Comparison of ENCODE assay signal across 27 cellular contexts in genomic region chr12:49054524-49054923, GRCh38. TPM values are rescaled to one million over a fixed set of nuclear protein-coding genes. Genes with fewer than 3 reads are reported as not detected.
DNase-seq lines count a peak whose midpoint lies in the region; ATAC-seq and TF ChIP-seq lines count a peak whose summit lies in the region.
"Had no signal": no experiment of that assay in that cellular context is flagged by ENCODE, and none has a peak within 500 bp of the region (broad histone marks: within the 10 kb centered on the region; RNA-seq: fewer than 3 reads in every experiment).

No MANE protein-coding gene starts in this region.

- H3K4me3 Mint-ChIP-seq in activated naive CD4-positive, alpha-beta T cell treated with anti-CD3 and anti-CD28 coated beads for 36 hours, result no peak overlapping the region
- H3K4me3 Mint-ChIP-seq: activated naive CD4-positive, alpha-beta T cell treated with anti-CD3 and anti-CD28 coated beads, Interleukin-2, amount 10 ng/mL, durations not matched to agents 7 days and 5 days; activated T-cell treated with anti-CD3 and anti-CD28 coated beads, Interleukin-2, amount 50 U/mL, for 72 hours had no signal

- no peaks in the 10 kb centered on the region for H3K9me3 Mint-ChIP-seq in activated naive CD4-positive, alpha-beta T cell treated with anti-CD3 and anti-CD28 coated beads for 36 hours
- H3K9me3 Mint-ChIP-seq in activated naive CD4-positive, alpha-beta T cell treated with anti-CD3 and anti-CD28 coated beads, Interleukin-2, amount 50 U/mL, for 72 hours, result no peaks in the 10 kb centered on the region
- H3K9me3 Mint-ChIP-seq: activated naive CD4-positive, alpha-beta T cell treated with anti-CD3 and anti-CD28 coated beads, Interleukin-2, amount 10 ng/mL, durations not matched to agents 7 days and 5 days; activated T-cell treated with anti-CD3 and anti-CD28 coated beads, Interleukin-2, amount 50 U/mL, for 72 hours; stimulated activated naive B cell treated with anti-CD40 and anti-IgM and Interleukin-4, amounts not matched to agents 10 μg/mL and 1 μg/mL and 100 μg/mL, for 72 hours had no signal

- CTCF ChIA-PET in activated naive CD4-positive, alpha-beta T cell treated with anti-CD3 and anti-CD28 coated beads for 36 hours (lab: Charles Lee), result interaction anchor here (0.6 to 4.0 kb wide), 3 partner anchors 10 to 129 kb away, joined by 3 to 28 read pairs (median 13); partner anchors contain the start of gene FKBP11

- TF ChIP-seq CTCF in VCaP (conservative IDR thresholded peaks at IDR 0.05) (no peak), coronary artery (IDR thresholded peaks at IDR 0.05) (no peak), vagina (IDR thresholded peaks at IDR 0.05) (no peak)

- H3K4me1 ChIP-seq in vagina, result peaks cover 51% of the 10 kb centered on the region
- H3K4me1 ChIP-seq: BE2C had no signal

- intact Hi-C loops in activated naive CD4-positive, alpha-beta T cell treated with anti-CD3 and anti-CD28 coated beads for 36 hours (cut with micrococcal nuclease), result no loop called here
- intact Hi-C loops in posterior vena cava (cut with DNase I), result no loop called here
- intact Hi-C loops in vagina (cut with DNase I), result no loop called here

- DNase-seq in activated naive CD4-positive, alpha-beta T cell treated with anti-CD3 and anti-CD28 coated beads for 36 hours, result no peak
- no peak for DNase-seq in activated naive CD4-positive, alpha-beta T cell treated with anti-CD3 and anti-CD28 coated beads, Interleukin-2, amount 50 U/mL, for 72 hours (ENCODE audit: low spot score in 2 of 2)
- DNase-seq in coronary artery (ENCODE audit: low spot score), result peak; percentile 61
- peak; percentile 80 for DNase-seq in posterior vena cava (ENCODE audit: low spot score)
- DNase-seq in vagina (ENCODE audit: extremely low spot score in 2 of 2), result no peak
- DNase-seq in inferior parietal cortex (ENCODE audit: extremely low spot score), result no peak
- DNase-seq: activated CD8-positive, alpha-beta memory T cell treated with anti-CD3 and anti-CD28 coated beads for 24 hours; activated naive CD4-positive, alpha-beta T cell treated with anti-CD3 and anti-CD28 coated beads, Interleukin-2, amount 10 ng/mL, durations not matched to agents 7 days and 5 days; activated T-cell treated with anti-CD3 and anti-CD28 coated beads, Interleukin-2, amount 50 U/mL, for 72 hours; BE2C; heart right ventricle; left colon; mesendoderm; MV-4-11; NCI-H1694 treated with DMSO at 0.1 percent for 48 hours; NCI-H524 treated with DMSO at 0.1 percent for 48 hours; NK-92 treated with Interleukin-12 subunit alpha and Interleukin-12 subunit beta, amount 100 ng/mL, for 24 hours; SJCRH30; stimulated activated CD4-positive, alpha-beta T cell treated with anti-CD3 and anti-CD28 coated beads, Interleukin-4, amount 100 ng/mL, for 1 hour; stimulated activated naive B cell treated with anti-CD40 and anti-IgM and Interleukin-4, amounts not matched to agents 10 μg/mL and 1 μg/mL and 100 μg/mL, for 72 hours had no signal

- no peak for TF ChIP-seq POLR2A in vagina (IDR thresholded peaks at IDR 0.05)

- no peaks in the 10 kb centered on the region for H3K9me3 ChIP-seq in vagina
- H3K9me3 ChIP-seq: BE2C, heart right ventricle, pancreas, right atrium auricular region, SJCRH30, suprapubic skin had no signal

- peak overlapping the region; percentile 99 for H3K27ac ChIP-seq in VCaP
- no peak overlapping the region for H3K27ac ChIP-seq in coronary artery
- H3K27ac ChIP-seq in vagina, result no peak overlapping the region
- H3K27ac ChIP-seq: heart right ventricle, KMS-11, pancreas, right atrium auricular region, SJCRH30, suprapubic skin had no signal

- peaks cover 0 to 53% of the 10 kb centered on the region in 2 donors for H3K36me3 ChIP-seq in vagina

- peaks cover 29% of the 10 kb centered on the region for H3K36me3 Mint-ChIP-seq in activated naive CD4-positive, alpha-beta T cell treated with anti-CD3 and anti-CD28 coated beads for 36 hours (ENCODE audit: low read depth)
- H3K36me3 Mint-ChIP-seq in activated naive CD4-positive, alpha-beta T cell treated with anti-CD3 and anti-CD28 coated beads, Interleukin-2, amount 50 U/mL, for 72 hours, result peaks cover 24 to 39% of the 10 kb centered on the region in 2 donors

- H3K27me3 ChIP-seq in vagina, result no peaks in the 10 kb centered on the region
- H3K27me3 ChIP-seq: BE2C, heart right ventricle, pancreas, right atrium auricular region, SJCRH30, suprapubic skin had no signal

- H3K4me1 Mint-ChIP-seq in activated naive CD4-positive, alpha-beta T cell treated with anti-CD3 and anti-CD28 coated beads for 36 hours (ENCODE audit: low read depth), result peaks cover 45% of the 10 kb centered on the region

- H3K27ac Mint-ChIP-seq in activated naive CD4-positive, alpha-beta T cell treated with anti-CD3 and anti-CD28 coated beads for 36 hours, result peak overlapping the region; percentile 19
- H3K27ac Mint-ChIP-seq in activated naive CD4-positive, alpha-beta T cell treated with anti-CD3 and anti-CD28 coated beads, Interleukin-2, amount 50 U/mL, for 72 hours, result peak overlapping the region in 1 of 2 donors; percentile 95
- H3K27ac Mint-ChIP-seq: activated naive CD4-positive, alpha-beta T cell treated with anti-CD3 and anti-CD28 coated beads, Interleukin-2, amount 10 ng/mL, durations not matched to agents 7 days and 5 days; stimulated activated naive B cell treated with anti-CD40 and anti-IgM and Interleukin-4, amounts not matched to agents 10 μg/mL and 1 μg/mL and 100 μg/mL, for 72 hours had no signal

- no peak for ATAC-seq in activated naive CD4-positive, alpha-beta T cell treated with anti-CD3 and anti-CD28 coated beads, Interleukin-2, amount 50 U/mL, for 72 hours
- no peak for ATAC-seq in GM18498 (IDR thresholded peaks at IDR 0.05; ENCODE audit: unreplicated experiment)
- ATAC-seq: activated T-cell treated with anti-CD3 and anti-CD28 coated beads, Interleukin-2, amount 50 U/mL, for 72 hours; heart right ventricle; left colon; pancreas; stimulated activated naive B cell treated with anti-CD40 and anti-IgM and Interleukin-4, amounts not matched to agents 10 μg/mL and 1 μg/mL and 100 μg/mL, for 72 hours had no signal

- no peaks in the 10 kb centered on the region for H3K27me3 Mint-ChIP-seq in activated naive CD4-positive, alpha-beta T cell treated with anti-CD3 and anti-CD28 coated beads for 36 hours (ENCODE audit: low read depth)
- H3K27me3 Mint-ChIP-seq: activated naive CD4-positive, alpha-beta T cell treated with anti-CD3 and anti-CD28 coated beads, Interleukin-2, amount 10 ng/mL, durations not matched to agents 7 days and 5 days; stimulated activated naive B cell treated with anti-CD40 and anti-IgM and Interleukin-4, amounts not matched to agents 10 μg/mL and 1 μg/mL and 100 μg/mL, for 72 hours had no signal

- H3K4me3 ChIP-seq in coronary artery, result no peak overlapping the region
- no peak overlapping the region for H3K4me3 ChIP-seq in vagina
- H3K4me3 ChIP-seq: heart right ventricle, pancreas, right atrium auricular region, SJCRH30, suprapubic skin had no signal

RNA-seq across cellular contexts. Expression of gene KMT2D, which starts 6.1 kb away (rescaled TPM):
- 10 to 100 TPM; 44.9 to 49.0 TPM for total RNA-seq in activated naive CD4-positive, alpha-beta T cell treated with anti-CD3 and anti-CD28 coated beads for 36 hours
- total RNA-seq in activated naive CD4-positive, alpha-beta T cell treated with anti-CD3 and anti-CD28 coated beads, Interleukin-2, amount 50 U/mL, for 72 hours, result 100 to 1,000 TPM in 1 of 2 donors, 10 to 100 TPM in 1; 67.7 to 110 TPM
- total RNA-seq in posterior vena cava, result 10 to 100 TPM; 59.5 to 63.3 TPM
- 38.8 TPM for total RNA-seq in vagina

RNA-seq across cellular contexts. Expression of gene RHEBL1, which starts 15.3 kb away (rescaled TPM):
- 10 to 100 TPM; 11.8 to 15.2 TPM for total RNA-seq in activated naive CD4-positive, alpha-beta T cell treated with anti-CD3 and anti-CD28 coated beads for 36 hours
- 10 to 100 TPM; 12.7 to 19.7 TPM for total RNA-seq in activated naive CD4-positive, alpha-beta T cell treated with anti-CD3 and anti-CD28 coated beads, Interleukin-2, amount 50 U/mL, for 72 hours
- total RNA-seq in posterior vena cava, result under 1 TPM in 1 of 2 donors, not detected in 1; 0.38 TPM
- 1.7 TPM for total RNA-seq in vagina
- total RNA-seq: left colon had no signal

RNA-seq across cellular contexts. Expression of gene PRKAG1, which starts 35.9 kb away (rescaled TPM):
- 10 to 100 TPM; 49.4 to 50.9 TPM for total RNA-seq in activated naive CD4-positive, alpha-beta T cell treated with anti-CD3 and anti-CD28 coated beads for 36 hours
- total RNA-seq in activated naive CD4-positive, alpha-beta T cell treated with anti-CD3 and anti-CD28 coated beads, Interleukin-2, amount 50 U/mL, for 72 hours, result 10 to 100 TPM; 52.5 to 58.7 TPM
- total RNA-seq in posterior vena cava, result 10 to 100 TPM; 52.2 to 57.3 TPM
- 67.0 TPM for total RNA-seq in vagina

RNA-seq across cellular contexts. Expression of gene DHH, which starts 40.1 kb away (rescaled TPM):
- under 1 TPM in 1 of 2 experiments, not detected in 1; 0.07 TPM for total RNA-seq in activated naive CD4-positive, alpha-beta T cell treated with anti-CD3 and anti-CD28 coated beads for 36 hours
- 1 to 10 TPM in 1 of 2 donors, under 1 TPM in 1; 0.19 to 1.0 TPM for total RNA-seq in activated naive CD4-positive, alpha-beta T cell treated with anti-CD3 and anti-CD28 coated beads, Interleukin-2, amount 50 U/mL, for 72 hours
- total RNA-seq in posterior vena cava, result 1 to 10 TPM in 1 of 2 donors, under 1 TPM in 1; 0.93 to 2.7 TPM
- total RNA-seq in vagina, result 1.5 TPM
- total RNA-seq: T-helper 1 cell treated with Interleukin-12 subunit alpha and Interleukin-12 subunit beta and Interleukin-4 antibody, amounts not matched to agents 30 ng/mL and 1 ng/mL, for 36 hours had no signal

RNA-seq across cellular contexts. Expression of gene DDN, which starts 55.3 kb away (rescaled TPM):
- total RNA-seq in activated naive CD4-positive, alpha-beta T cell treated with anti-CD3 and anti-CD28 coated beads for 36 hours, result under 1 TPM; 0.20 to 0.21 TPM
- total RNA-seq in activated naive CD4-positive, alpha-beta T cell treated with anti-CD3 and anti-CD28 coated beads, Interleukin-2, amount 50 U/mL, for 72 hours, result 1 to 10 TPM in 1 of 2 donors, under 1 TPM in 1; 0.07 to 1.1 TPM
- total RNA-seq in posterior vena cava, result not detected
- not detected for total RNA-seq in vagina

Comparison
In these comparisons a context has a peak if more than half of its experiments do, and no peak if none do; other contexts are left out.
1. DNase-seq: peak in coronary artery (single experiment) and posterior vena cava (single experiment); none in activated naive CD4-positive, alpha-beta T cell treated with anti-CD3 and anti-CD28 coated beads for 36 hours (single experiment), activated naive CD4-positive, alpha-beta T cell treated with anti-CD3 and anti-CD28 coated beads, Interleukin-2, amount 50 U/mL, for 72 hours (0 of 2), vagina (0 of 2) and inferior parietal cortex (single experiment).